In the genomic region with DNA sequence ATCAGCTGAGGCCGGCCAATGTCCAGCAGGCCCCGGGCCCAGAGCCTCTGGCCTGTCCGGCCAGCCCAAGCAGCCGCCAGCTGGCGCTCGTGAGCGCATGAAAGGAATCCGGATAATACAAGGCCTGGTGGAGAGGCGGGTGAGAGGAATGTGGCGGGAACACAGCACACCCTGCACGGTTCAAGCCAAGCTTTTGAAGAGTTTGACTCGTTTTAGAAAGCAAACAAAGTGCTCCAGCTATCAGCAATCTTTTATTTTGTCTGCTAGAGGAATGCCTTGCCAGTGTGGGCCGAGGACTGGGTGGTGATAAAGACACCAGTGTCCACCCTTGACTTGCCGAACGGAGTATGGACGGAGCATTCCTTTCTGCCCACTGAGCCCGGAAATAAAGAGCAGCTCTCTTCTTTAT, we compare ENCODE assay signal across 1 cellular context.
TF ChIP-seq lines count a peak whose summit lies in the region.

No MANE protein-coding gene starts in this region.

TF ChIP-seq in HepG2, 621 proteins besides CTCF, POLR2A, EP300 and RAD21 (continued from another document and continues in another):
- TF ChIP-seq, protein P1, sequence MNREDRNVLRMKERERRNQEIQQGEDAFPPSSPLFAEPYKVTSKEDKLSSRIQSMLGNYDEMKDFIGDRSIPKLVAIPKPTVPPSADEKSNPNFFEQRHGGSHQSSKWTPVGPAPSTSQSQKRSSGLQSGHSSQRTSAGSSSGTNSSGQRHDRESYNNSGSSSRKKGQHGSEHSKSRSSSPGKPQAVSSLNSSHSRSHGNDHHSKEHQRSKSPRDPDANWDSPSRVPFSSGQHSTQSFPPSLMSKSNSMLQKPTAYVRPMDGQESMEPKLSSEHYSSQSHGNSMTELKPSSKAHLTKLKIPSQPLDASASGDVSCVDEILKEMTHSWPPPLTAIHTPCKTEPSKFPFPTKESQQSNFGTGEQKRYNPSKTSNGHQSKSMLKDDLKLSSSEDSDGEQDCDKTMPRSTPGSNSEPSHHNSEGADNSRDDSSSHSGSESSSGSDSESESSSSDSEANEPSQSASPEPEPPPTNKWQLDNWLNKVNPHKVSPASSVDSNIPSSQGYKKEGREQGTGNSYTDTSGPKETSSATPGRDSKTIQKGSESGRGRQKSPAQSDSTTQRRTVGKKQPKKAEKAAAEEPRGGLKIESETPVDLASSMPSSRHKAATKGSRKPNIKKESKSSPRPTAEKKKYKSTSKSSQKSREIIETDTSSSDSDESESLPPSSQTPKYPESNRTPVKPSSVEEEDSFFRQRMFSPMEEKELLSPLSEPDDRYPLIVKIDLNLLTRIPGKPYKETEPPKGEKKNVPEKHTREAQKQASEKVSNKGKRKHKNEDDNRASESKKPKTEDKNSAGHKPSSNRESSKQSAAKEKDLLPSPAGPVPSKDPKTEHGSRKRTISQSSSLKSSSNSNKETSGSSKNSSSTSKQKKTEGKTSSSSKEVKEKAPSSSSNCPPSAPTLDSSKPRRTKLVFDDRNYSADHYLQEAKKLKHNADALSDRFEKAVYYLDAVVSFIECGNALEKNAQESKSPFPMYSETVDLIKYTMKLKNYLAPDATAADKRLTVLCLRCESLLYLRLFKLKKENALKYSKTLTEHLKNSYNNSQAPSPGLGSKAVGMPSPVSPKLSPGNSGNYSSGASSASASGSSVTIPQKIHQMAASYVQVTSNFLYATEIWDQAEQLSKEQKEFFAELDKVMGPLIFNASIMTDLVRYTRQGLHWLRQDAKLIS (CRISPR knock-in tag; IDR thresholded peaks at IDR 0.05): no peak
- TF ChIP-seq EHMT2 (IDR thresholded peaks at IDR 0.05; ENCODE audit: borderline replicate concordance, low read depth, low read length): peak; percentile 82; the same call in 1 of the 2 replicates
- peak; percentile 77 for TF ChIP-seq ZNF121 (CRISPR knock-in tag; IDR thresholded peaks at IDR 0.05)
- no peak for TF ChIP-seq ZNF577 (CRISPR knock-in tag; IDR thresholded peaks at IDR 0.05; ENCODE audit: borderline replicate concordance, low read depth)
- TF ChIP-seq, protein P2, sequence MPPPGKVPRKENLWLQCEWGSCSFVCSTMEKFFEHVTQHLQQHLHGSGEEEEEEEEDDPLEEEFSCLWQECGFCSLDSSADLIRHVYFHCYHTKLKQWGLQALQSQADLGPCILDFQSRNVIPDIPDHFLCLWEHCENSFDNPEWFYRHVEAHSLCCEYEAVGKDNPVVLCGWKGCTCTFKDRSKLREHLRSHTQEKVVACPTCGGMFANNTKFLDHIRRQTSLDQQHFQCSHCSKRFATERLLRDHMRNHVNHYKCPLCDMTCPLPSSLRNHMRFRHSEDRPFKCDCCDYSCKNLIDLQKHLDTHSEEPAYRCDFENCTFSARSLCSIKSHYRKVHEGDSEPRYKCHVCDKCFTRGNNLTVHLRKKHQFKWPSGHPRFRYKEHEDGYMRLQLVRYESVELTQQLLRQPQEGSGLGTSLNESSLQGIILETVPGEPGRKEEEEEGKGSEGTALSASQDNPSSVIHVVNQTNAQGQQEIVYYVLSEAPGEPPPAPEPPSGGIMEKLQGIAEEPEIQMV (CRISPR knock-in tag; IDR thresholded peaks at IDR 0.05; ENCODE audit: low read depth): 0 out of 2 replicates have a peak, but pooled peaks have one; percentile 20
- TF ChIP-seq FOXO1 (CRISPR knock-in tag; IDR thresholded peaks at IDR 0.05): peak; percentile 75
- peak; percentile 90 for TF ChIP-seq HOXA5 (CRISPR knock-in tag; IDR thresholded peaks at IDR 0.05)
- TF ChIP-seq, protein P3, sequence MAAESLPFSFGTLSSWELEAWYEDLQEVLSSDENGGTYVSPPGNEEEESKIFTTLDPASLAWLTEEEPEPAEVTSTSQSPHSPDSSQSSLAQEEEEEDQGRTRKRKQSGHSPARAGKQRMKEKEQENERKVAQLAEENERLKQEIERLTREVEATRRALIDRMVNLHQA (CRISPR knock-in tag; IDR thresholded peaks at IDR 0.05): no peak
- peak; percentile 59; the same call in 1 of the 2 replicates for TF ChIP-seq CEBPG (CRISPR knock-in tag; IDR thresholded peaks at IDR 0.05)
- TF ChIP-seq RERE (CRISPR knock-in tag; IDR thresholded peaks at IDR 0.05; ENCODE audit: low read depth): peak; percentile 58
- TF ChIP-seq HES4 (CRISPR knock-in tag; IDR thresholded peaks at IDR 0.05; ENCODE audit: borderline replicate concordance): peak; percentile 32; the same call in 1 of the 2 replicates
- no peak for TF ChIP-seq ZNF619 (CRISPR knock-in tag; IDR thresholded peaks at IDR 0.05)
- peak; percentile 92 for TF ChIP-seq IKZF5 (CRISPR knock-in tag; IDR thresholded peaks at IDR 0.05)
- TF ChIP-seq ZNF589 (CRISPR knock-in tag; conservative IDR thresholded peaks at IDR 0.05): no peak
- peak; percentile 75 for TF ChIP-seq HOXA3 (CRISPR knock-in tag; IDR thresholded peaks at IDR 0.05)
- no peak for TF ChIP-seq SP1 (IDR thresholded peaks at IDR 0.05)
- TF ChIP-seq SP1 (CRISPR knock-in tag; IDR thresholded peaks at IDR 0.05): no peak
- TF ChIP-seq MLX (CRISPR knock-in tag; IDR thresholded peaks at IDR 0.05): no peak
- TF ChIP-seq KDM3A (CRISPR knock-in tag; IDR thresholded peaks at IDR 0.05; ENCODE audit: low read depth): peak; percentile 89; the same call in 1 of the 2 replicates
- TF ChIP-seq MTERF4 (CRISPR knock-in tag; IDR thresholded peaks at IDR 0.05): no peak
- peak; percentile 46; the same call in 1 of the 2 replicates for TF ChIP-seq DMAP1 (CRISPR knock-in tag; IDR thresholded peaks at IDR 0.05)
- peak; percentile 86; the same call in 1 of the 2 replicates for TF ChIP-seq BRD4 (CRISPR knock-in tag; IDR thresholded peaks at IDR 0.05)
- TF ChIP-seq ZFY (CRISPR knock-in tag; IDR thresholded peaks at IDR 0.05): peak; percentile 87
- peak; percentile 74; the same call in 1 of the 2 replicates for TF ChIP-seq ZNF232 (CRISPR knock-in tag; IDR thresholded peaks at IDR 0.05; ENCODE audit: borderline replicate concordance)
- TF ChIP-seq SAP130 (CRISPR knock-in tag; IDR thresholded peaks at IDR 0.05; ENCODE audit: low read depth): peak; percentile 70
- TF ChIP-seq ZNF891 (CRISPR knock-in tag; IDR thresholded peaks at IDR 0.05): peak; percentile 93
- TF ChIP-seq, protein P4, sequence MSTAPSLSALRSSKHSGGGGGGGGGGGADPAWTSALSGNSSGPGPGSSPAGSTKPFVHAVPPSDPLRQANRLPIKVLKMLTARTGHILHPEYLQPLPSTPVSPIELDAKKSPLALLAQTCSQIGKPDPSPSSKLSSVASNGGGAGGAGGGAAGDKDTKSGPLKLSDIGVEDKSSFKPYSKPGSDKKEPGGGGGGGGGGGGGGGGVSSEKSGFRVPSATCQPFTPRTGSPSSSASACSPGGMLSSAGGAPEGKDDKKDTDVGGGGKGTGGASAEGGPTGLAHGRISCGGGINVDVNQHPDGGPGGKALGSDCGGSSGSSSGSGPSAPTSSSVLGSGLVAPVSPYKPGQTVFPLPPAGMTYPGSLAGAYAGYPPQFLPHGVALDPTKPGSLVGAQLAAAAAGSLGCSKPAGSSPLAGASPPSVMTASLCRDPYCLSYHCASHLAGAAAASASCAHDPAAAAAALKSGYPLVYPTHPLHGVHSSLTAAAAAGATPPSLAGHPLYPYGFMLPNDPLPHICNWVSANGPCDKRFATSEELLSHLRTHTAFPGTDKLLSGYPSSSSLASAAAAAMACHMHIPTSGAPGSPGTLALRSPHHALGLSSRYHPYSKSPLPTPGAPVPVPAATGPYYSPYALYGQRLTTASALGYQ (CRISPR knock-in tag; IDR thresholded peaks at IDR 0.05): 0 out of 2 replicates have a peak, but pooled peaks have one; percentile 42
- no peak for TF ChIP-seq TGIF2 (CRISPR knock-in tag; IDR thresholded peaks at IDR 0.05)
- TF ChIP-seq ZNF354B (CRISPR knock-in tag; IDR thresholded peaks at IDR 0.05): no peak
- TF ChIP-seq, protein P5, sequence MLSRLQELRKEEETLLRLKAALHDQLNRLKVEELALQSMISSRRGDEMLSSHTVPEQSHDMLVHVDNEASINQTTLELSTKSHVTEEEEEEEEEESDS (CRISPR knock-in tag; IDR thresholded peaks at IDR 0.05; ENCODE audit: borderline replicate concordance): no peak
- peak; percentile 76; the same call in 1 of the 2 replicates for TF ChIP-seq MYC (CRISPR knock-in tag; IDR thresholded peaks at IDR 0.05; ENCODE audit: borderline replicate concordance)
- TF ChIP-seq KLF6 (CRISPR knock-in tag; IDR thresholded peaks at IDR 0.05): peak; percentile 68; the same call in 1 of the 2 replicates
- TF ChIP-seq AGO1 (IDR thresholded peaks at IDR 0.05; ENCODE audit: low read depth, low read length, poor library complexity, severe bottlenecking): peak; percentile 66
- TF ChIP-seq ZNF629 (CRISPR knock-in tag; conservative IDR thresholded peaks at IDR 0.05): peak; percentile 26; the same call in 1 of the 2 replicates
- TF ChIP-seq SP4 (CRISPR knock-in tag; IDR thresholded peaks at IDR 0.05): no peak
- TF ChIP-seq NAIF1 (CRISPR knock-in tag; IDR thresholded peaks at IDR 0.05; ENCODE audit: borderline replicate concordance): 0 out of 2 replicates have a peak, but pooled peaks have one; percentile 61
- TF ChIP-seq, protein P6, sequence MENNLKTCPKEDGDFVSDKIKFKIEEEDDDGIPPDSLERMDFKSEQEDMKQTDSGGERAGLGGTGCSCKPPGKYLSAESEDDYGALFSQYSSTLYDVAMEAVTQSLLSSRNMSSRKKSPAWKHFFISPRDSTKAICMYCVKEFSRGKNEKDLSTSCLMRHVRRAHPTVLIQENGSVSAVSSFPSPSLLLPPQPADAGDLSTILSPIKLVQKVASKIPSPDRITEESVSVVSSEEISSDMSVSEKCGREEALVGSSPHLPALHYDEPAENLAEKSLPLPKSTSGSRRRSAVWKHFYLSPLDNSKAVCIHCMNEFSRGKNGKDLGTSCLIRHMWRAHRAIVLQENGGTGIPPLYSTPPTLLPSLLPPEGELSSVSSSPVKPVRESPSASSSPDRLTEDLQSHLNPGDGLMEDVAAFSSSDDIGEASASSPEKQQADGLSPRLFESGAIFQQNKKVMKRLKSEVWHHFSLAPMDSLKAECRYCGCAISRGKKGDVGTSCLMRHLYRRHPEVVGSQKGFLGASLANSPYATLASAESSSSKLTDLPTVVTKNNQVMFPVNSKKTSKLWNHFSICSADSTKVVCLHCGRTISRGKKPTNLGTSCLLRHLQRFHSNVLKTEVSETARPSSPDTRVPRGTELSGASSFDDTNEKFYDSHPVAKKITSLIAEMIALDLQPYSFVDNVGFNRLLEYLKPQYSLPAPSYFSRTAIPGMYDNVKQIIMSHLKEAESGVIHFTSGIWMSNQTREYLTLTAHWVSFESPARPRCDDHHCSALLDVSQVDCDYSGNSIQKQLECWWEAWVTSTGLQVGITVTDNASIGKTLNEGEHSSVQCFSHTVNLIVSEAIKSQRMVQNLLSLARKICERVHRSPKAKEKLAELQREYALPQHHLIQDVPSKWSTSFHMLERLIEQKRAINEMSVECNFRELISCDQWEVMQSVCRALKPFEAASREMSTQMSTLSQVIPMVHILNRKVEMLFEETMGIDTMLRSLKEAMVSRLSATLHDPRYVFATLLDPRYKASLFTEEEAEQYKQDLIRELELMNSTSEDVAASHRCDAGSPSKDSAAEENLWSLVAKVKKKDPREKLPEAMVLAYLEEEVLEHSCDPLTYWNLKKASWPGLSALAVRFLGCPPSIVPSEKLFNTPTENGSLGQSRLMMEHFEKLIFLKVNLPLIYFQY (CRISPR knock-in tag; IDR thresholded peaks at IDR 0.05; ENCODE audit: borderline replicate concordance): peak; percentile 67; the same call in 1 of the 2 replicates
- no peak for TF ChIP-seq REL (CRISPR knock-in tag; conservative IDR thresholded peaks at IDR 0.05)
- no peak for TF ChIP-seq HMG20B (CRISPR knock-in tag; conservative IDR thresholded peaks at IDR 0.05)
